Comparison of ENCODE assay signal across 11 cellular contexts in the genomic region with DNA sequence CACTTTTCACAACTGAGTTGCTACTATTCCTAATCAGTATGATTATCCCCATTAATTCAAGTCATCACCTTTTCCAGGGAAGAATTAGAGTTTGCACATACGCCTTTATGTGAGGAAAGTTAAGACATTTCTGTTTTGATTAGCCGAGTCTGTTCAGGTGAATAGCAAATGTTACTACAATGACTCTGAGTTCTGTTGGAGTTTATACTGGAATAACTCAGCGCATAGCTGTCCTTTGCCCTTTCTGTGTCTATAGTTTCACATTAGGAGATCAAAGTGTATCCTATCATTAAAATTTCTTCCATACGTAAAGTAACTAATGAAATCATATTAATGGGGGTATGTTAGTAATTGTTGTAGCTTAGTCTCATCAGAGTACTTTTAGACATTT. TPM values are rescaled to one million over a fixed set of nuclear protein-coding genes. Genes with fewer than 3 reads are reported as not detected.
DNase-seq lines count a peak whose midpoint lies in the region; ATAC-seq and TF ChIP-seq lines count a peak whose summit lies in the region.
"Had no signal": no experiment of that assay in that cellular context is flagged by ENCODE, and none has a peak within 500 bp of the region (broad histone marks: within the 10 kb centered on the region; RNA-seq: fewer than 3 reads in every experiment).

No MANE protein-coding gene starts in this region.

- no peak for TF ChIP-seq EP300 in esophagus muscularis mucosa (IDR thresholded peaks at IDR 0.05)

- H3K36me3 Mint-ChIP-seq in T-helper 2 cell treated with Interferon-gamma antibody and Interleukin-4, amounts not matched to agents 5 μg/mL and 100 μg/mL, for 36 hours (ENCODE audit: low read depth), result peaks cover 49% of the 10 kb centered on the region
- peaks cover 70% of the 10 kb centered on the region for H3K36me3 Mint-ChIP-seq in stimulated activated effector memory CD8-positive, alpha-beta T cell treated with anti-CD3 and anti-CD28 coated beads, Interleukin-12 subunit alpha, Interleukin-12 subunit beta, amount 100 ng/mL, for 72 hours

- peaks cover 0 to 47% (median 23%) of the 10 kb centered on the region in 4 donors for H3K4me1 ChIP-seq in Peyer's patch
- peaks cover 30 to 83% (median 73%) of the 10 kb centered on the region in 4 donors for H3K4me1 ChIP-seq in esophagus muscularis mucosa

- no peaks in the 10 kb centered on the region for H3K9me3 ChIP-seq in Peyer's patch
- H3K9me3 ChIP-seq in esophagus muscularis mucosa, result no peaks in the 10 kb centered on the region

- H3K36me3 ChIP-seq in Peyer's patch (no peaks in the 10 kb centered on the region), esophagus muscularis mucosa (no peaks in the 10 kb centered on the region)

- H3K4me3 Mint-ChIP-seq in T-helper 2 cell treated with Interferon-gamma antibody and Interleukin-4, amounts not matched to agents 5 μg/mL and 100 μg/mL, for 36 hours, result peak overlapping the region; percentile 99
- peak overlapping the region; percentile 89 for H3K4me3 Mint-ChIP-seq in stimulated activated effector memory CD8-positive, alpha-beta T cell treated with anti-CD3 and anti-CD28 coated beads, Interleukin-12 subunit alpha, Interleukin-12 subunit beta, amount 100 ng/mL, for 72 hours

- WGBS in esophagus muscularis mucosa, result 81% methylated on average over 4 of the region's 4 CpGs

- intact Hi-C loops in esophagus muscularis mucosa (cut with DNase I), result loop anchor here (5.0 kb wide), 1 partner anchor 83 kb away; a partner anchor contains a TSS

- H3K4me3 ChIP-seq in Peyer's patch (peak overlapping the region in 2 of 4 donors; percentile 15 to 27), esophagus muscularis mucosa (no peak overlapping the region)

- H3K4me1 Mint-ChIP-seq in T-helper 2 cell treated with Interferon-gamma antibody and Interleukin-4, amounts not matched to agents 5 μg/mL and 100 μg/mL, for 36 hours (ENCODE audit: low read depth), result peaks cover 72% of the 10 kb centered on the region
- H3K4me1 Mint-ChIP-seq in stimulated activated effector memory CD8-positive, alpha-beta T cell treated with anti-CD3 and anti-CD28 coated beads, Interleukin-12 subunit alpha, Interleukin-12 subunit beta, amount 100 ng/mL, for 72 hours, result peaks cover 66% of the 10 kb centered on the region

- H3K27me3 ChIP-seq in Peyer's patch (no peaks in the 10 kb centered on the region), esophagus muscularis mucosa (no peaks in the 10 kb centered on the region)

- H3K9me3 Mint-ChIP-seq in T-helper 2 cell treated with Interferon-gamma antibody and Interleukin-4, amounts not matched to agents 5 μg/mL and 100 μg/mL, for 36 hours, result no peaks in the 10 kb centered on the region
- no peaks in the 10 kb centered on the region for H3K9me3 Mint-ChIP-seq in stimulated activated effector memory CD8-positive, alpha-beta T cell treated with anti-CD3 and anti-CD28 coated beads, Interleukin-12 subunit alpha, Interleukin-12 subunit beta, amount 100 ng/mL, for 72 hours

- TF ChIP-seq CTCF in Peyer's patch (IDR thresholded peaks at IDR 0.05) (no peak), esophagus muscularis mucosa (IDR thresholded peaks at IDR 0.05) (no peak)

- H3K27ac ChIP-seq in Peyer's patch (peak overlapping the region; percentile 57 to 93 (median 84)), esophagus muscularis mucosa (replicated peaks in 1 of 4) (peak overlapping the region in 3 of 4 donors; percentile 2 to 36 (median 29))

- H3K27me3 Mint-ChIP-seq in T-helper 2 cell treated with Interferon-gamma antibody and Interleukin-4, amounts not matched to agents 5 μg/mL and 100 μg/mL, for 36 hours (ENCODE audit: low read depth), result no peaks in the 10 kb centered on the region

- no peak for ATAC-seq in stimulated activated effector memory CD8-positive, alpha-beta T cell treated with anti-CD3 and anti-CD28 coated beads, Interleukin-12 subunit alpha, Interleukin-12 subunit beta, amount 100 ng/mL, for 72 hours
- no peak for ATAC-seq in HG02763 (IDR thresholded peaks at IDR 0.05; ENCODE audit: unreplicated experiment)

- DNase-seq in T-helper 2 cell treated with Interferon-gamma antibody and Interleukin-4, amounts not matched to agents 5 μg/mL and 100 μg/mL, for 36 hours (ENCODE audit: low spot score), result no peak
- DNase-seq in T-helper 2 cell, result no peak
- no peak for DNase-seq in Peyer's patch
- no peak for DNase-seq in esophagus muscularis mucosa (ENCODE audit: extremely low spot score)
- no peak for DNase-seq in stimulated activated effector memory CD8-positive, alpha-beta T cell treated with anti-CD3 and anti-CD28 coated beads, Interleukin-12 subunit alpha, Interleukin-12 subunit beta, amount 100 ng/mL, for 72 hours (ENCODE audit: low spot score in 2 of 2)
- DNase-seq in anterior cingulate cortex (lab: John Stamatoyannopoulos, UW), result no peak
- DNase-seq in NCI-H1417 (lab: John Stamatoyannopoulos, UW), result no peak
- DNase-seq: caudate nucleus, foreskin melanocyte, NCI-H2029 treated with DMSO at 0.1 percent for 48 hours had no signal

- TF ChIP-seq POLR2A in Peyer's patch (IDR thresholded peaks at IDR 0.05), result no peak
- TF ChIP-seq POLR2A in esophagus muscularis mucosa (IDR thresholded peaks at IDR 0.05; ENCODE audit: low read depth), result no peak

- H3K27ac Mint-ChIP-seq in T-helper 2 cell treated with Interferon-gamma antibody and Interleukin-4, amounts not matched to agents 5 μg/mL and 100 μg/mL, for 36 hours, result peak overlapping the region; percentile 91
- peak overlapping the region; percentile 90 for H3K27ac Mint-ChIP-seq in stimulated activated effector memory CD8-positive, alpha-beta T cell treated with anti-CD3 and anti-CD28 coated beads, Interleukin-12 subunit alpha, Interleukin-12 subunit beta, amount 100 ng/mL, for 72 hours

RNA-seq across cellular contexts. Expression of a gene that starts 4.9 kb away (rescaled TPM):
- total RNA-seq in Peyer's patch (10 to 100 TPM; 11.7 to 35.5 (median 25.3) TPM), esophagus muscularis mucosa (10 to 100 TPM; 18.7 to 41.0 (median 35.5) TPM)

RNA-seq across cellular contexts. Expression of a gene that starts 37.0 kb away (rescaled TPM):
- 100 to 1,000 TPM in 2 of 4 donors, 10 to 100 TPM in 2; 78.4 to 226 (median 110) TPM for total RNA-seq in Peyer's patch
- total RNA-seq in esophagus muscularis mucosa, result 100 to 1,000 TPM; 120 to 220 (median 172) TPM
